In the genomic region with DNA sequence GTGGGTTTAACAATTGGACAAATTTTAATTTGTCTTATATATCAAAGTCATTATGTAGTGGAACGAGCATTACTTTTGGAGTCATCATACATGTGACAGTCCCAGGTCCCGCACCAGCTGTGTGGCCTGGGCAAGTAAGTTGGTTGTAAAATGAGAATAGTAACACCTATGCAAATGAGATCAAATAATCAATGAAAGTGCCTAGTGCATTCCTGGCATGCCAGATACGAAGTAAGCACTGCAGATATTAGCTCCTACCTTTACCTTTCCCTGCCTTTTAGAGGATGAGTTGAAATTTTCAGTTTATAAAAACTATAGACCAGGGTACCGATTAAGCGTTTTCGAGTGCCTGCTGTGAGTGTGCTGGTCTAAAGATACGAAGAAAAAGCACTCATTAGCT, we compare ENCODE assay signal across 25 cellular contexts.
"Had no signal": no experiment of that assay in that cellular context is flagged by ENCODE, and none has a peak within 500 bp of the region (broad histone marks: within the 10 kb centered on the region; RNA-seq: fewer than 3 reads in every experiment).

No MANE protein-coding gene starts in this region.

- H3K27me3 Mint-ChIP-seq: IgD-negative memory B cell had no signal

- H3K36me3 ChIP-seq: SJCRH30 had no signal

- ATAC-seq: K562, Panc1, PC-3, SK-N-SH treated with all-trans-retinoic acid at 6 μM for 48 hours had no signal

- H3K9me3 ChIP-seq: SJCRH30 had no signal

- H3K27me3 ChIP-seq: SJCRH30 had no signal

- H3K9ac ChIP-seq: KMS-11 had no signal

- H3K4me2 ChIP-seq: KMS-11 had no signal

- H3K27ac ChIP-seq: HL-60, KMS-11, RWPE1, SJCRH30 had no signal

- H3K4me3 ChIP-seq: K562, SJCRH30 had no signal

- H3K4me1 Mint-ChIP-seq: IgD-negative memory B cell had no signal

- H3K4me3 Mint-ChIP-seq: IgD-negative memory B cell had no signal

- H3K27ac Mint-ChIP-seq: IgD-negative memory B cell had no signal

- FAIRE-seq: HTR-8/SVneo, K562 had no signal

- DNase-seq: Kasumi-1; MV-4-11; NCI-H1092; NCI-H1436; NCI-H187; NCI-H2029; NCI-H2081 treated with DMSO at 0.1 percent for 48 hours; NCI-H2171; NCI-H226; NCI-H446; NCI-H510A; NCI-H524 treated with DMSO at 0.1 percent for 48 hours; NCI-H82; NK-92 treated with Interleukin-12 subunit alpha and Interleukin-12 subunit beta, amount 100 ng/mL, for 24 hours; PC-3; SHP77 treated with DMSO at 0.1 percent for 48 hours; SJCRH30 had no signal
